ENCODE assay signal across 1 cellular context in genomic region chr9:126158591-126159519, GRCh38.
TF ChIP-seq lines count a peak whose summit lies in the region.

No MANE protein-coding gene starts in this region.

TF ChIP-seq in GM23338, 12 proteins besides CTCF, POLR2A, EP300 and RAD21 (continued from another document):
- TF ChIP-seq ZNF462 (CRISPR knock-in tag; IDR thresholded peaks at IDR 0.05) (no peak), ZNF114 (CRISPR knock-in tag; IDR thresholded peaks at IDR 0.05) (no peak), EZH2 (IDR thresholded peaks at IDR 0.05; ENCODE audit: low read depth, unreplicated experiment) (no peak), POLR2AphosphoS5 (IDR thresholded peaks at IDR 0.05; ENCODE audit: low read depth) (no peak), EZH2phosphoT487 (IDR thresholded peaks at IDR 0.05; ENCODE audit: unreplicated experiment) (no peak)
- TF ChIP-seq, protein P1, sequence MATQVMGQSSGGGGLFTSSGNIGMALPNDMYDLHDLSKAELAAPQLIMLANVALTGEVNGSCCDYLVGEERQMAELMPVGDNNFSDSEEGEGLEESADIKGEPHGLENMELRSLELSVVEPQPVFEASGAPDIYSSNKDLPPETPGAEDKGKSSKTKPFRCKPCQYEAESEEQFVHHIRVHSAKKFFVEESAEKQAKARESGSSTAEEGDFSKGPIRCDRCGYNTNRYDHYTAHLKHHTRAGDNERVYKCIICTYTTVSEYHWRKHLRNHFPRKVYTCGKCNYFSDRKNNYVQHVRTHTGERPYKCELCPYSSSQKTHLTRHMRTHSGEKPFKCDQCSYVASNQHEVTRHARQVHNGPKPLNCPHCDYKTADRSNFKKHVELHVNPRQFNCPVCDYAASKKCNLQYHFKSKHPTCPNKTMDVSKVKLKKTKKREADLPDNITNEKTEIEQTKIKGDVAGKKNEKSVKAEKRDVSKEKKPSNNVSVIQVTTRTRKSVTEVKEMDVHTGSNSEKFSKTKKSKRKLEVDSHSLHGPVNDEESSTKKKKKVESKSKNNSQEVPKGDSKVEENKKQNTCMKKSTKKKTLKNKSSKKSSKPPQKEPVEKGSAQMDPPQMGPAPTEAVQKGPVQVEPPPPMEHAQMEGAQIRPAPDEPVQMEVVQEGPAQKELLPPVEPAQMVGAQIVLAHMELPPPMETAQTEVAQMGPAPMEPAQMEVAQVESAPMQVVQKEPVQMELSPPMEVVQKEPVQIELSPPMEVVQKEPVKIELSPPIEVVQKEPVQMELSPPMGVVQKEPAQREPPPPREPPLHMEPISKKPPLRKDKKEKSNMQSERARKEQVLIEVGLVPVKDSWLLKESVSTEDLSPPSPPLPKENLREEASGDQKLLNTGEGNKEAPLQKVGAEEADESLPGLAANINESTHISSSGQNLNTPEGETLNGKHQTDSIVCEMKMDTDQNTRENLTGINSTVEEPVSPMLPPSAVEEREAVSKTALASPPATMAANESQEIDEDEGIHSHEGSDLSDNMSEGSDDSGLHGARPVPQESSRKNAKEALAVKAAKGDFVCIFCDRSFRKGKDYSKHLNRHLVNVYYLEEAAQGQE (IDR thresholded peaks at IDR 0.05; ENCODE audit: unreplicated experiment), result no peak
- TF ChIP-seq, protein P2, sequence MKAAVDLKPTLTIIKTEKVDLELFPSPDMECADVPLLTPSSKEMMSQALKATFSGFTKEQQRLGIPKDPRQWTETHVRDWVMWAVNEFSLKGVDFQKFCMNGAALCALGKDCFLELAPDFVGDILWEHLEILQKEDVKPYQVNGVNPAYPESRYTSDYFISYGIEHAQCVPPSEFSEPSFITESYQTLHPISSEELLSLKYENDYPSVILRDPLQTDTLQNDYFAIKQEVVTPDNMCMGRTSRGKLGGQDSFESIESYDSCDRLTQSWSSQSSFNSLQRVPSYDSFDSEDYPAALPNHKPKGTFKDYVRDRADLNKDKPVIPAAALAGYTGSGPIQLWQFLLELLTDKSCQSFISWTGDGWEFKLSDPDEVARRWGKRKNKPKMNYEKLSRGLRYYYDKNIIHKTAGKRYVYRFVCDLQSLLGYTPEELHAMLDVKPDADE (IDR thresholded peaks at IDR 0.05), result no peak
